Comparison of ENCODE assay signal across 8 cellular contexts in the genomic region with DNA sequence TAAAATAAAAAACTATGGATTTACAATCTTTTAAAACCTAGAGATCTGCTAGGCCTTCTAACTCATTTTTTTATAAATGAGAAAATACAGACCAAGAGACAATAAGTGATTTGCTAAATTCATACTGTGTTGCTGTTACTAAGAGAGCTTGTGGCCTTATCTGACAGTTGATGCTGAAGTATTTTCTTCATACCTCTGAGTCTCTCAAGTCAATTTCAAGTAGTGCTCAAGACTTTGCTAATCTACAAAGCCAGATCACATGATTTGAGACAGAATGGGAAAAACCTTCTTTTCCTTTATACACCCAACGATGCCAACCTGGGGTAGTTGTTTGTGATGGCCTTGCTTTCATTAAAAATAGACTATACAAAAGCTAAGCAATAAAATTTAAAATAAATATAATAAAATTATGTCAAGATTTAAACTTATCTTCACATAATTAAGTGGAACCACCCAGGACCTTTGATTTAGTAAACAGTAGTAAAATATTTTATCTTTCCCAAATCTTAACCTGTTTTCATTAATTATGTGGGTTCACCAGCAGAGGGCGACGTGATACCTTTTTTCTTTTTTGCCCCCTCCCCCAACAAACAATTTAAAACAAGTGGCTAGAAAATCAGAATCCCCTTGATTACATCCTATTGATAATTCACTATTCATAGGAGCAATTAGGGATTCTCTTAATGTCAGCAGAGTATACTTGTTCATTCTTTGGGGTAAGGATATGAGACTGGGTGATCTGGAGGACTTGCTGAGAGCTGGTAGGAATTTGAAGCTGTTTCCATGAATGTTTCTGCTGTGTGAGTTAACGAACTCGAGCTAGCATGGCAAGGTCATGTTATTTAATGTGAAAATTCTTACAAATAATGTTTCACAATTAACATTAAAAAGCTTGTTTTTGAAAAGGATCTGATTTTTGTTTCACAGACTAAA. TPM values are rescaled to one million over a fixed set of nuclear protein-coding genes. Genes with fewer than 3 reads are reported as not detected.
DNase-seq lines count a peak whose midpoint lies in the region; ATAC-seq, FAIRE-seq and TF ChIP-seq lines count a peak whose summit lies in the region.

No MANE protein-coding gene starts in this region.

- intact Hi-C loops in heart right ventricle (cut with DNase I), result loop anchor here in 4 of 10 donors (10.0 kb wide), 4 partner anchors 248 to 1302 kb away; no protein-coding TSS in a partner anchor
- intact Hi-C loops in left ventricle myocardium superior (cut with micrococcal nuclease), result no loop called here
- intact Hi-C loops in Panc1 (cut with micrococcal nuclease; ENCODE audit: unreplicated experiment), result loop anchor here (2.0 to 10.0 kb wide), 2 partner anchors 246 to 1302 kb away; no protein-coding TSS in a partner anchor
- intact Hi-C loops in Right ventricle myocardium inferior (cut with DNase I), result no loop called here

- BruUV-seq in Panc1 (replicated peaks; lab: Mats Ljungman, UMichigan), result no TSS peak

- H3K27me3 ChIP-seq in heart right ventricle (peaks cover 0 to 13% (median 0%) of the 10 kb centered on the region in 7 donors), Panc1 (ENCODE audit: control insufficient read depth, insufficient read depth, low read length) (peaks cover 5% of the 10 kb centered on the region; the same call in 1 of the 2 replicates), foreskin keratinocyte (no peaks in the 10 kb centered on the region)

- peak; percentile 24 to 56 (median 45) for TF ChIP-seq CTCF in heart right ventricle (IDR thresholded peaks at IDR 0.05)
- TF ChIP-seq CTCF in Panc1 (IDR thresholded peaks at IDR 0.05), result peak; percentile 61; the same call in 1 of the 2 replicates
- peak; percentile 74 for TF ChIP-seq CTCF in foreskin keratinocyte (conservative IDR thresholded peaks at IDR 0.05)

- no peak for FAIRE-seq in urothelium cell line (lab: Jason Lieb, UNC)

- H3K4me1 ChIP-seq in heart right ventricle, result no peaks in the 10 kb centered on the region
- no peaks in the 10 kb centered on the region for H3K4me1 ChIP-seq in Panc1 (ENCODE audit: control insufficient read depth, insufficient read depth, low read length)
- no peaks in the 10 kb centered on the region for H3K4me1 ChIP-seq in foreskin keratinocyte

- CTCF ChIA-PET in Panc1 (lab: Charles Lee), result no interaction called here

- no peak overlapping the region for H3K27ac ChIP-seq in heart right ventricle
- no peak overlapping the region for H3K27ac ChIP-seq in Panc1 (ENCODE audit: low read length)
- no peak overlapping the region for H3K27ac ChIP-seq in foreskin keratinocyte

- in situ Hi-C loops in Panc1 (cut with HindIII; ENCODE audit: low pct_unique_long_range_greater_than_20kb, low sequenced_read_pairs), result no loop called here

- H3K4me3 ChIP-seq in heart right ventricle, result no peak overlapping the region
- H3K4me3 ChIP-seq in Panc1 (ENCODE audit: low read depth in 2 of 2, low read length in 2 of 2), result no peak overlapping the region

- 42 to 49% methylated on average over 5 of the region's 5 CpGs for WGBS in heart right ventricle, 2 donors

- POLR2A ChIA-PET in Panc1 (lab: Charles Lee), result no interaction called here

- no peak for DNase-seq in heart right ventricle
- no peak for DNase-seq in left ventricle myocardium superior
- DNase-seq in Panc1 (ENCODE audit: low read depth, low spot score), result no peak
- peak in 1 of 2 donors; percentile 6 for DNase-seq in foreskin keratinocyte
- DNase-seq in urothelium cell line (ENCODE audit: low spot score), result peak; percentile 25
- no peak for DNase-seq in Right ventricle myocardium inferior (ENCODE audit: missing footprints)

- ATAC-seq in heart right ventricle, result no peak
- no peak for ATAC-seq in left ventricle myocardium superior
- ATAC-seq in Panc1, result no peak
- ATAC-seq in foreskin keratinocyte, result no peak
- ATAC-seq in HG03432 (IDR thresholded peaks at IDR 0.05; ENCODE audit: unreplicated experiment), result no peak
- ATAC-seq in HG03097 (IDR thresholded peaks at IDR 0.05; ENCODE audit: low FRiP score, unreplicated experiment), result no peak
- ATAC-seq in Right ventricle myocardium inferior, result no peak

- H3K36me3 ChIP-seq in heart right ventricle (no peaks in the 10 kb centered on the region), Panc1 (ENCODE audit: control insufficient read depth, insufficient read depth, low read length) (no peaks in the 10 kb centered on the region)

- H3K9me3 ChIP-seq in heart right ventricle, result no peaks in the 10 kb centered on the region
- H3K9me3 ChIP-seq in Panc1 (ENCODE audit: control insufficient read depth, insufficient read depth, low read depth, low read length), result no peaks in the 10 kb centered on the region

RNA-seq across cellular contexts. Expression of a gene that starts 49.6 kb away (rescaled TPM):
- total RNA-seq in heart right ventricle (under 1 TPM in 9 of 10 donors, not detected in 1; 0.04 to 0.39 (median 0.12) TPM), left ventricle myocardium superior (0.07 TPM), Panc1 (2021; ENCODE audit: unreplicated experiment) (not detected), foreskin keratinocyte (not detected in 2 replicates), Right ventricle myocardium inferior (0.11 TPM)
- polyA plus RNA-seq in heart right ventricle (under 1 TPM; 0.04 to 0.07 TPM), foreskin keratinocyte (not detected in 2 replicates)
- not detected for polyA plus RNA-seq in Panc1 (2012; ENCODE audit: insufficient read length)
